Comparison of ENCODE assay signal across 8 cellular contexts in genomic region chr16:74667215-74667765, GRCh38. TPM values are rescaled to one million over a fixed set of nuclear protein-coding genes. Genes with fewer than 3 reads are reported as not detected.
DNase-seq lines count a peak whose midpoint lies in the region; ATAC-seq and TF ChIP-seq lines count a peak whose summit lies in the region.

No MANE protein-coding gene starts in this region.

- H3K4me1 ChIP-seq in right atrium auricular region, result peaks cover 0 to 12% of the 10 kb centered on the region in 2 donors
- H3K4me1 ChIP-seq in rectal smooth muscle tissue (ENCODE audit: control insufficient read depth, insufficient read depth, low read length), result no peaks in the 10 kb centered on the region

- H3K36me3 ChIP-seq in right atrium auricular region (peaks cover 10% of the 10 kb centered on the region), rectal smooth muscle tissue (ENCODE audit: control insufficient read depth, insufficient read depth, low read length) (peaks cover 11% of the 10 kb centered on the region)

- DNase-seq in NCI-H2081 (lab: John Stamatoyannopoulos, UW) (peak; percentile 7 to 9), NCI-H2081 treated with DMSO at 0.1 percent for 48 hours (lab: John Stamatoyannopoulos, UW) (no peak), NCI-H82 (lab: John Stamatoyannopoulos, UW) (peak; percentile 41), right atrium auricular region (ENCODE audit: low spot score) (no peak), NCI-H1048 (lab: John Stamatoyannopoulos, UW) (no peak)
- DNase-seq in activated naive CD4-positive, alpha-beta T cell treated with anti-CD3 and anti-CD28 coated beads, Interleukin-2, amount 50 U/mL, for 72 hours (ENCODE audit: low spot score in 2 of 2), result peak in 1 of 2 donors; percentile 48

- peak; percentile 5 to 8 for ATAC-seq in activated naive CD4-positive, alpha-beta T cell treated with anti-CD3 and anti-CD28 coated beads, Interleukin-2, amount 50 U/mL, for 72 hours
- no peak for ATAC-seq in HG03280 (IDR thresholded peaks at IDR 0.05; ENCODE audit: unreplicated experiment)

- H3K9me3 Mint-ChIP-seq in activated naive CD4-positive, alpha-beta T cell treated with anti-CD3 and anti-CD28 coated beads, Interleukin-2, amount 50 U/mL, for 72 hours, result peaks cover 7% of the 10 kb centered on the region in 2 donors

- H3K9ac ChIP-seq in rectal smooth muscle tissue (ENCODE audit: low read length), result no peak overlapping the region

- H3K9me3 ChIP-seq in right atrium auricular region, result no peaks in the 10 kb centered on the region

- no peaks in the 10 kb centered on the region for H3K27me3 ChIP-seq in right atrium auricular region
- no peaks in the 10 kb centered on the region for H3K27me3 ChIP-seq in rectal smooth muscle tissue (ENCODE audit: control insufficient read depth, insufficient read depth, low read length)

- no peak for TF ChIP-seq CTCF in right atrium auricular region (IDR thresholded peaks at IDR 0.05)

- H3K27ac ChIP-seq in right atrium auricular region (peak overlapping the region; percentile 24 to 47), rectal smooth muscle tissue (ENCODE audit: low read depth, low read length) (peak overlapping the region; percentile 34)

- H3K27ac Mint-ChIP-seq in activated naive CD4-positive, alpha-beta T cell treated with anti-CD3 and anti-CD28 coated beads, Interleukin-2, amount 50 U/mL, for 72 hours, result peak overlapping the region; percentile 95 to 99

- H3K4me3 ChIP-seq in right atrium auricular region (peak overlapping the region; percentile 54 to 95), rectal smooth muscle tissue (ENCODE audit: low read length) (peak overlapping the region; percentile 74)

- peaks cover 47% of the 10 kb centered on the region in 2 donors for H3K36me3 Mint-ChIP-seq in activated naive CD4-positive, alpha-beta T cell treated with anti-CD3 and anti-CD28 coated beads, Interleukin-2, amount 50 U/mL, for 72 hours

RNA-seq across cellular contexts. Expression of gene RFWD3, which starts 0.6 kb away (rescaled TPM):
- 100 to 1,000 TPM in 1 of 2 donors, 10 to 100 TPM in 1; 94.1 to 127 TPM for total RNA-seq in activated naive CD4-positive, alpha-beta T cell treated with anti-CD3 and anti-CD28 coated beads, Interleukin-2, amount 50 U/mL, for 72 hours
- total RNA-seq in right atrium auricular region, result 1 to 10 TPM; 2.9 to 9.7 TPM

RNA-seq across cellular contexts. Expression of gene MLKL, which starts 33.4 kb away (rescaled TPM):
- 10 to 100 TPM; 16.5 to 27.5 TPM for total RNA-seq in activated naive CD4-positive, alpha-beta T cell treated with anti-CD3 and anti-CD28 coated beads, Interleukin-2, amount 50 U/mL, for 72 hours
- 1 to 10 TPM; 4.3 to 6.2 TPM for total RNA-seq in right atrium auricular region

Comparison
In these comparisons a context has a peak if more than half of its experiments do, and no peak if none do; other contexts are left out.
1. DNase-seq: peak in NCI-H2081 (2 of 2) and NCI-H82 (single experiment); none in NCI-H2081 treated with DMSO at 0.1 percent for 48 hours (single experiment), right atrium auricular region (single experiment) and NCI-H1048 (single experiment).
2. RNA of gene RFWD3, which starts 0.6 kb away (total RNA-seq): 94.1 to 127 TPM in activated naive CD4-positive, alpha-beta T cell treated with anti-CD3 and anti-CD28 coated beads, Interleukin-2, amount 50 U/mL, for 72 hours; 2.9 to 9.7 TPM in right atrium auricular region; every median in the first group is over 4 times any median in the second.